Comparison of ENCODE assay signal across 8 cellular contexts in the genomic region with DNA sequence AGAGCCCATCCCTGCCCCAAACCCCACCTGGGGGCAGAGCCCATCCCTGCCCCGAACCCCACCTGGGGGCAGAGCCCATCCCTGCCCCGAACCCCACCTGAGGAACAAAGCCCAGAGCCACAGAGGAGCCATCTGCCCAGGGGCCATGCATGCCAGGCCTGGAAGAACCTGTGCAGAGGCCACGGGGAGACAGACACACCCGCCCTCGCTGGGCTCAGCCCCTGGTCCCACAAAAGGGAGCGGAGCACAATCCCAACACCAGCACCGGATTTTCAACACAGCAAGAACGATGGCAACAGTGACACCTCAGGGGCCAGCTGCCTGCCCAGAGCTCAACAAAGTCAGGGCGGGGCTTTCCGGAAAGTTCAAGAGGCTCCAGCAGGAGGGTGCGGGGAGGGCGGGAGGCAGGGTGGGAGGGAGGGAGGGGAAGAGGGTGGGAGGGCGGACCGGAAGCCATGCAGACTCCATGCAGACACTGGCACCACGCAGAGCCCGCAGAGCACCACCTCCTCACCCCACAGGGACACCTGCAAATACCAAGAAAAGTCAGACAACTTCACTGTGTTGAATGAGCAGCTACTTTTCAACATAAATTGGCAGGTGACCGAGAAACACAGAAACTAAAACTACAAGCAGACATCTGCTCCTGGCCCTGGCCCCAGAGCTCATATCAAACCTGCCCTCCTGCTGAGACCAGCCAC. TPM values are rescaled to one million over a fixed set of nuclear protein-coding genes. Genes with fewer than 3 reads are reported as not detected.
DNase-seq lines count a peak whose midpoint lies in the region; ATAC-seq and TF ChIP-seq lines count a peak whose summit lies in the region.

No MANE protein-coding gene starts in this region.

- no peak for ATAC-seq in HG03159 (IDR thresholded peaks at IDR 0.05; ENCODE audit: unreplicated experiment)

- intact Hi-C loops in cardiac septum (cut with DNase I): no loop called here

- no peak for TF ChIP-seq CTCF in GM20000 (IDR thresholded peaks at IDR 0.05; ENCODE audit: extremely low read depth, missing control alignments)

- peak; percentile 87 for DNase-seq in Jurkat, Clone E6-1 (ENCODE audit: low read depth, low spot score)
- DNase-seq in activated T-cell treated with anti-CD3 and anti-CD28 coated beads for 48 hours (ENCODE audit: low read depth): peak; percentile 30
- peak; percentile 81 for DNase-seq in cardiac septum (ENCODE audit: low spot score)
- DNase-seq in stimulated activated CD8-positive, alpha-beta memory T cell treated with anti-CD3 and anti-CD28 coated beads, Interleukin-15, amount 100 ng/mL, for 4 hours (ENCODE audit: low read depth in 2 of 2): peak; percentile 19 to 43
- no peak for DNase-seq in ecto neural progenitor cell (ENCODE audit: low spot score)
- no peak for DNase-seq in inferior parietal cortex (ENCODE audit: extremely low spot score)
- no peak for DNase-seq in GM20000 (ENCODE audit: low spot score)

- peak overlapping the region; percentile 9 for H3K4me3 ChIP-seq in Jurkat, Clone E6-1 (ENCODE audit: low read length)

RNA-seq across cellular contexts. Expression of a gene that starts 27.9 kb away (rescaled TPM):
- 28.3 TPM for polyA plus RNA-seq in Jurkat, Clone E6-1 (2012; ENCODE audit: insufficient read depth, insufficient read length)
- 3.2 TPM for total RNA-seq in cardiac septum

RNA-seq across cellular contexts. Expression of a gene that starts 38.5 kb away (rescaled TPM):
- 21.9 TPM for polyA plus RNA-seq in Jurkat, Clone E6-1 (2012; ENCODE audit: insufficient read depth, insufficient read length)
- total RNA-seq in cardiac septum: 73.9 TPM

RNA-seq across cellular contexts. Expression of a gene that starts 47.1 kb away (rescaled TPM):
- 47.0 TPM for polyA plus RNA-seq in Jurkat, Clone E6-1 (2012; ENCODE audit: insufficient read depth, insufficient read length)
- 113 TPM for total RNA-seq in cardiac septum

Comparison
In these comparisons a context has a peak if more than half of its experiments do, and no peak if none do; other contexts are left out.
1. DNase-seq: peak in Jurkat, Clone E6-1 (single experiment), activated T-cell treated with anti-CD3 and anti-CD28 coated beads for 48 hours (single experiment), cardiac septum (single experiment) and stimulated activated CD8-positive, alpha-beta memory T cell treated with anti-CD3 and anti-CD28 coated beads, Interleukin-15, amount 100 ng/mL, for 4 hours (2 of 2); none in ecto neural progenitor cell (single experiment), inferior parietal cortex (single experiment) and GM20000 (single experiment).